Comparison of ENCODE assay signal across 17 cellular contexts in the genomic region with DNA sequence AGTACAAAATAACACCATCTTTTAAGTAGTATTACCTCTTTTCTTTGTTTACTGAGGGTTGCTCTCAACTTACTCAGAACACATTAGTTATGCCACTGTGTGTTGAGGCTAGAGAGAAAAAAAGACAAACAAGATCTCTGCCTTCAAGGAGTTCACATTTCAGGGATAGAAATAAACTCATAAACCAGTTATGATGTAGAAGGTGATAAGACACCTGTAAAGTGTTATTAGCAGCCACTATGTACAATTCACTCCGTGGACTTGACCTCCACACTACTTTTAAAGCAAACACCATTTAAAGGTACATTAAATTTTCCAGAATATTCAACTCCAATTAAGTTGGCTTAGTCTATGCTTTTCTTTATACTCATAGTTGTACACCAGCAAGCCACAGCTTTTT.
DNase-seq lines count a peak whose midpoint lies in the region; ATAC-seq and TF ChIP-seq lines count a peak whose summit lies in the region.
"Had no signal": no experiment of that assay in that cellular context is flagged by ENCODE, and none has a peak within 500 bp of the region (broad histone marks: within the 10 kb centered on the region; RNA-seq: fewer than 3 reads in every experiment).

No MANE protein-coding gene starts in this region.

- no peaks in the 10 kb centered on the region for H4K20me1 ChIP-seq in GM23338 (replicated peaks; ENCODE audit: insufficient read depth)
- H4K20me1 ChIP-seq: BLaER1 treated with 17β-estradiol and CSF1 and Interleukin-3, amounts not matched to agents 10 nM and 100 nM had no signal

- no peaks in the 10 kb centered on the region for H3K36me3 Mint-ChIP-seq in GM23338 (ENCODE audit: low read depth)
- no peaks in the 10 kb centered on the region for H3K36me3 Mint-ChIP-seq in activated CD4-positive, alpha-beta T cell treated with anti-CD3 and anti-CD28 coated beads for 36 hours (ENCODE audit: low read depth)
- H3K36me3 Mint-ChIP-seq: CD8-positive, alpha-beta T cell; IgD-negative memory B cell had no signal

- H3K4me3 ChIP-seq in GM23338 = no peak overlapping the region
- H3K4me3 ChIP-seq in Panc1 (ENCODE audit: low read depth in 2 of 2, low read length in 2 of 2) = no peak overlapping the region
- H3K4me3 ChIP-seq in mucosa of descending colon = no peak overlapping the region
- H3K4me3 ChIP-seq: BLaER1 treated with 17β-estradiol and CSF1 and Interleukin-3, amounts not matched to agents 10 nM and 100 nM had no signal

- BruUV-seq in Panc1 (replicated peaks; lab: Mats Ljungman, UMichigan) = no TSS peak

- TF ChIP-seq CTCF in GM23338 (conservative IDR thresholded peaks at IDR 0.05; ENCODE audit: low read depth in 2 of 2) (no peak), Panc1 (IDR thresholded peaks at IDR 0.05) (no peak), mucosa of descending colon (IDR thresholded peaks at IDR 0.05) (no peak)

- DNase-seq in GM23338 (ENCODE audit: low spot score) (no peak), HT-29 (ENCODE audit: low spot score) (peak; percentile 66), Panc1 (ENCODE audit: low read depth, low spot score) (no peak), mucosa of descending colon (peak in 1 of 3 donors; percentile 5), NCI-H146 (lab: John Stamatoyannopoulos, UW) (no peak)
- DNase-seq in activated CD4-positive, alpha-beta T cell treated with anti-CD3 and anti-CD28 coated beads for 36 hours = no peak
- DNase-seq: CD8-positive, alpha-beta T cell; COR-L47; DMS 273 treated with DMSO at 0.1 percent for 48 hours; H9; KBM-7 had no signal

- H3K79me2 ChIP-seq in GM23338 (replicated peaks; ENCODE audit: insufficient read depth) = no peaks in the 10 kb centered on the region

- H3K4me1 ChIP-seq in GM23338 (ENCODE audit: insufficient read depth) (no peaks in the 10 kb centered on the region), Panc1 (ENCODE audit: control insufficient read depth, insufficient read depth, low read length) (no peaks in the 10 kb centered on the region; the same call in none of the 2 replicates), mucosa of descending colon (ENCODE audit: low read depth) (no peaks in the 10 kb centered on the region)

- POLR2A ChIA-PET in Panc1 (lab: Charles Lee) = no interaction called here
- POLR2A ChIA-PET in activated CD4-positive, alpha-beta T cell treated with anti-CD3 and anti-CD28 coated beads for 36 hours (lab: Charles Lee) = no interaction called here

- H3K9me3 ChIP-seq in Panc1 (ENCODE audit: control insufficient read depth, insufficient read depth, low read depth, low read length) (no peaks in the 10 kb centered on the region), mucosa of descending colon (no peaks in the 10 kb centered on the region)
- H3K9me3 ChIP-seq: BLaER1 treated with 17β-estradiol and CSF1 and Interleukin-3, amounts not matched to agents 10 nM and 100 nM had no signal

- H3K27ac ChIP-seq in GM23338 (ENCODE audit: low read depth) (no peak overlapping the region), Panc1 (ENCODE audit: low read length) (peak overlapping the region; percentile 23; the same call in 1 of the 2 replicates)
- H3K27ac ChIP-seq: BLaER1 treated with 17β-estradiol and CSF1 and Interleukin-3, amounts not matched to agents 10 nM and 100 nM; HL-60 had no signal

- H3K4me2 ChIP-seq in GM23338 = no peak overlapping the region
- H3K4me2 ChIP-seq: BLaER1 treated with 17β-estradiol and CSF1 and Interleukin-3, amounts not matched to agents 10 nM and 100 nM had no signal

- H3F3A ChIP-seq in GM23338 (replicated peaks; ENCODE audit: low read depth) = no peaks in the 10 kb centered on the region

- H3K27me3 Mint-ChIP-seq in GM23338 (ENCODE audit: insufficient read depth, low read depth, poor library complexity) = no peaks in the 10 kb centered on the region
- H3K27me3 Mint-ChIP-seq in activated CD4-positive, alpha-beta T cell treated with anti-CD3 and anti-CD28 coated beads for 36 hours = no peaks in the 10 kb centered on the region
- H3K27me3 Mint-ChIP-seq: B cell, IgD-negative memory B cell had no signal

- ATAC-seq in GM23338 (no peak), Panc1 (no peak), mucosa of descending colon (peak; percentile 47), HG02798 (IDR thresholded peaks at IDR 0.05; ENCODE audit: poor library complexity, unreplicated experiment) (no peak), GM21825 (IDR thresholded peaks at IDR 0.05; ENCODE audit: unreplicated experiment) (no peak)
- ATAC-seq in activated CD4-positive, alpha-beta T cell treated with anti-CD3 and anti-CD28 coated beads for 36 hours = no peak
- ATAC-seq: CD8-positive, alpha-beta T cell had no signal

- H3K36me3 ChIP-seq in GM23338 (ENCODE audit: insufficient read depth) (no peaks in the 10 kb centered on the region), Panc1 (ENCODE audit: control insufficient read depth, insufficient read depth, low read length) (no peaks in the 10 kb centered on the region), mucosa of descending colon (ENCODE audit: low read depth) (no peaks in the 10 kb centered on the region)
- H3K36me3 ChIP-seq: BLaER1 treated with 17β-estradiol and CSF1 and Interleukin-3, amounts not matched to agents 10 nM and 100 nM had no signal

- no peak overlapping the region for H3K4me3 Mint-ChIP-seq in GM23338
- H3K4me3 Mint-ChIP-seq in activated CD4-positive, alpha-beta T cell treated with anti-CD3 and anti-CD28 coated beads for 36 hours = no peak overlapping the region
- H3K4me3 Mint-ChIP-seq: B cell; CD8-positive, alpha-beta T cell; H9; IgD-negative memory B cell had no signal

- in situ Hi-C loops in Panc1 (cut with HindIII; ENCODE audit: low pct_unique_long_range_greater_than_20kb, low sequenced_read_pairs) = no loop called here

- no peaks in the 10 kb centered on the region for H3K4me1 Mint-ChIP-seq in GM23338
- H3K4me1 Mint-ChIP-seq in activated CD4-positive, alpha-beta T cell treated with anti-CD3 and anti-CD28 coated beads for 36 hours = no peaks in the 10 kb centered on the region
- H3K4me1 Mint-ChIP-seq: B cell, H9, IgD-negative memory B cell had no signal

- CTCF ChIA-PET in Panc1 (lab: Charles Lee) = no interaction called here
- CTCF ChIA-PET in activated CD4-positive, alpha-beta T cell treated with anti-CD3 and anti-CD28 coated beads for 36 hours (lab: Charles Lee) = no interaction called here

- peak overlapping the region; percentile 45; the same call in 1 of the 2 replicates for H2AFZ ChIP-seq in GM23338

- no peaks in the 10 kb centered on the region; the same call in 2 of the 3 replicates for H3K9me3 Mint-ChIP-seq in GM23338
- H3K9me3 Mint-ChIP-seq in activated CD4-positive, alpha-beta T cell treated with anti-CD3 and anti-CD28 coated beads for 36 hours (ENCODE audit: low read depth) = no peaks in the 10 kb centered on the region
- H3K9me3 Mint-ChIP-seq: H9 had no signal

- no peak overlapping the region for H3K27ac Mint-ChIP-seq in GM23338
- H3K27ac Mint-ChIP-seq in activated CD4-positive, alpha-beta T cell treated with anti-CD3 and anti-CD28 coated beads for 36 hours = no peak overlapping the region
- H3K27ac Mint-ChIP-seq: B cell; CD8-positive, alpha-beta T cell; H9; IgD-negative memory B cell had no signal

- intact Hi-C loops in Panc1 (cut with micrococcal nuclease; ENCODE audit: unreplicated experiment) = no loop called here
- intact Hi-C loops in mucosa of descending colon (cut with DNase I, micrococcal nuclease) = no loop called here
- intact Hi-C loops in activated CD4-positive, alpha-beta T cell treated with anti-CD3 and anti-CD28 coated beads for 36 hours (cut with DNase I, micrococcal nuclease) = no loop called here

- H3K9me2 ChIP-seq in GM23338 (ENCODE audit: insufficient read depth) = no peaks in the 10 kb centered on the region

- H3K27me3 ChIP-seq in GM23338 (ENCODE audit: insufficient read depth) (no peaks in the 10 kb centered on the region), Panc1 (ENCODE audit: control insufficient read depth, insufficient read depth, low read length) (no peaks in the 10 kb centered on the region)
- H3K27me3 ChIP-seq: BLaER1 treated with 17β-estradiol and CSF1 and Interleukin-3, amounts not matched to agents 10 nM and 100 nM had no signal

TF ChIP-seq in GM23338, 12 proteins besides CTCF, POLR2A, EP300 and RAD21 (continues in another document):
- TF ChIP-seq EZH2phosphoT487 (IDR thresholded peaks at IDR 0.05; ENCODE audit: unreplicated experiment) = no peak
- TF ChIP-seq, protein P1, sequence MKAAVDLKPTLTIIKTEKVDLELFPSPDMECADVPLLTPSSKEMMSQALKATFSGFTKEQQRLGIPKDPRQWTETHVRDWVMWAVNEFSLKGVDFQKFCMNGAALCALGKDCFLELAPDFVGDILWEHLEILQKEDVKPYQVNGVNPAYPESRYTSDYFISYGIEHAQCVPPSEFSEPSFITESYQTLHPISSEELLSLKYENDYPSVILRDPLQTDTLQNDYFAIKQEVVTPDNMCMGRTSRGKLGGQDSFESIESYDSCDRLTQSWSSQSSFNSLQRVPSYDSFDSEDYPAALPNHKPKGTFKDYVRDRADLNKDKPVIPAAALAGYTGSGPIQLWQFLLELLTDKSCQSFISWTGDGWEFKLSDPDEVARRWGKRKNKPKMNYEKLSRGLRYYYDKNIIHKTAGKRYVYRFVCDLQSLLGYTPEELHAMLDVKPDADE (IDR thresholded peaks at IDR 0.05) = no peak
- TF ChIP-seq POLR2AphosphoS5 (IDR thresholded peaks at IDR 0.05; ENCODE audit: low read depth) = no peak
- no peak for TF ChIP-seq ZNF331 (CRISPR knock-in tag; IDR thresholded peaks at IDR 0.05; ENCODE audit: low read depth)
- no peak for TF ChIP-seq ZNF114 (CRISPR knock-in tag; IDR thresholded peaks at IDR 0.05)
- no peak for TF ChIP-seq JUNB (IDR thresholded peaks at IDR 0.05; ENCODE audit: unreplicated experiment)
- no peak for TF ChIP-seq NANOG (IDR thresholded peaks at IDR 0.05; ENCODE audit: borderline replicate concordance)
- TF ChIP-seq CREB1 (CRISPR knock-in tag; IDR thresholded peaks at IDR 0.05; ENCODE audit: low read depth) = no peak
